Comparison of ENCODE assay signal across 9 cellular contexts in the genomic region with DNA sequence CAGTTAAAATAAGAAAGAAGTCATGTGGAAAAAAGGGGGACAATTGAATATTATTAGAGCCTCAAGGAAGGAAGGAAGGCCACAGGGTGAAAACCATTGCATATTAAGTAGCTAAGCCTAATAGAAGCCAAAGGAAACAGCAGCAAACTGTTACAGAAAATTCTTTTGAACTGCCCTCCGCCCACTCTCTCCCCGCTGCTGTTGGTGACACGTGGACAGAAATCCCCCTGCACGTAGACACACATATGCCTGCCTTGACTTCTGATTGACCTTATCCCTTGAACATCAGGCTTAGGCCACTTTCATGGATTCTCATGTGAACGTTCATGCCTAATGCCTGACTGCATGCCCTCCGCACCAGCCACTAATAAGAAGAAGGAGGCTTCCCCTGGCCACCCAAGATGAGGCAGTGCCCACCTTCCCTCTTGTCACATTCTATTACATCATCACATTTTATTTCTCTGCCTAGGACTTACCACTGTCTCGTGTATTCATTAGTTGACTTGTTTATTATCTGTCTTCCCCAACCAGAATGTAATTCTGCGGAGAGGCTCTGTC.
DNase-seq lines count a peak whose midpoint lies in the region; ATAC-seq and TF ChIP-seq lines count a peak whose summit lies in the region.
"Had no signal": no experiment of that assay in that cellular context is flagged by ENCODE, and none has a peak within 500 bp of the region (broad histone marks: within the 10 kb centered on the region; RNA-seq: fewer than 3 reads in every experiment).

No MANE protein-coding gene starts in this region.

- POLR2A ChIA-PET in Panc1 (lab: Charles Lee), result no interaction called here

- in situ Hi-C loops in Panc1 (cut with HindIII; ENCODE audit: low pct_unique_long_range_greater_than_20kb, low sequenced_read_pairs), result no loop called here

- H3K27me3 Mint-ChIP-seq in Calu3 (ENCODE audit: unreplicated experiment), result no peaks in the 10 kb centered on the region

- DNase-seq in Calu3, result no peak
- DNase-seq in Panc1 (ENCODE audit: low read depth, low spot score), result no peak
- no peak for DNase-seq in mesendoderm
- no peak for DNase-seq in A172 (ENCODE audit: low spot score)
- no peak for DNase-seq in T-helper 9 cell
- DNase-seq in ecto neural progenitor cell (ENCODE audit: low spot score), result no peak
- no peak for DNase-seq in foreskin melanocyte

- H4K5ac ChIP-seq in mesendoderm (ENCODE audit: low read length), result no peak overlapping the region

- no peak overlapping the region for H2AK5ac ChIP-seq in mesendoderm (ENCODE audit: low read length)

- H3K79me1 ChIP-seq in mesendoderm (ENCODE audit: low read length), result no peaks in the 10 kb centered on the region

- peaks cover 43% of the 10 kb centered on the region for H3K4me1 ChIP-seq in Panc1 (ENCODE audit: control insufficient read depth, insufficient read depth, low read length)
- H3K4me1 ChIP-seq in mesendoderm (ENCODE audit: control insufficient read depth, low read depth, low read length), result no peaks in the 10 kb centered on the region

- no peak overlapping the region for H3K4ac ChIP-seq in mesendoderm (ENCODE audit: low read depth, low read length)

- no peaks in the 10 kb centered on the region for H3K79me2 ChIP-seq in mesendoderm (ENCODE audit: control insufficient read depth, insufficient read depth, low read length)

- BruUV-seq in Calu3 (replicated peaks; lab: Mats Ljungman, UMichigan), result no TSS peak
- BruUV-seq in Panc1 (replicated peaks; lab: Mats Ljungman, UMichigan), result no TSS peak

- no peak overlapping the region for H3K9ac ChIP-seq in mesendoderm (ENCODE audit: low read length)

- no peak overlapping the region for H2BK5ac ChIP-seq in mesendoderm (ENCODE audit: low read length)

- H3K27me3 ChIP-seq in Panc1 (ENCODE audit: control insufficient read depth, insufficient read depth, low read length), result no peaks in the 10 kb centered on the region
- no peaks in the 10 kb centered on the region for H3K27me3 ChIP-seq in mesendoderm (ENCODE audit: insufficient read depth, low read length, poor library complexity)

- H3K27ac Mint-ChIP-seq in Calu3 (ENCODE audit: unreplicated experiment), result peak overlapping the region; percentile 75

- no peak overlapping the region for H3K56ac ChIP-seq in mesendoderm (ENCODE audit: low read length)

- H3K18ac ChIP-seq in mesendoderm (ENCODE audit: low read length), result no peak overlapping the region

- peaks cover 6% of the 10 kb centered on the region; the same call in 1 of the 2 replicates for H3K9me3 ChIP-seq in Panc1 (ENCODE audit: control insufficient read depth, insufficient read depth, low read depth, low read length)

- peak; percentile 12 for ATAC-seq in GM21528 (IDR thresholded peaks at IDR 0.05; ENCODE audit: low FRiP score, unreplicated experiment)
- ATAC-seq in Panc1, result no peak

- H4K8ac ChIP-seq in mesendoderm (ENCODE audit: low read depth, low read length), result no peak overlapping the region

- no peak overlapping the region for H3K4me2 ChIP-seq in mesendoderm (ENCODE audit: low read length)

- no peaks in the 10 kb centered on the region for H3K36me3 Mint-ChIP-seq in Calu3 (ENCODE audit: insufficient read depth, unreplicated experiment)

- WGBS in mesendoderm (ENCODE audit: extremely low coverage, insufficient coverage, low lambda C conversion rate), result no CpG with 5 or more reads among the region's 8 CpGs

- TF ChIP-seq CTCF in Calu3 (IDR thresholded peaks at IDR 0.05; ENCODE audit: unreplicated experiment) (no peak), Panc1 (IDR thresholded peaks at IDR 0.05) (no peak)

- H3K4me3 ChIP-seq in Panc1 (ENCODE audit: low read depth in 2 of 2, low read length in 2 of 2), result no peak overlapping the region
- H3K4me3 ChIP-seq in mesendoderm (ENCODE audit: low read length), result no peak overlapping the region
- H3K4me3 ChIP-seq: skin epidermis had no signal

- peaks cover 39% of the 10 kb centered on the region for H3K4me1 Mint-ChIP-seq in Calu3 (ENCODE audit: low read depth, unreplicated experiment)

- H3K23ac ChIP-seq in mesendoderm (ENCODE audit: low read length), result peak overlapping the region; percentile 15

- CTCF ChIA-PET in Calu3 (lab: Charles Lee) (interaction anchor here (1.0 kb wide), 1 partner anchor 14 kb away, joined by 3 read pairs; no protein-coding TSS in a partner anchor), Panc1 (lab: Charles Lee) (no interaction called here)

- intact Hi-C loops in Calu3 (cut with micrococcal nuclease; ENCODE audit: unreplicated experiment) (loop anchor here (2.0 to 10.0 kb wide), 2 partner anchors 76 to 120 kb away; no protein-coding TSS in a partner anchor), Panc1 (cut with micrococcal nuclease; ENCODE audit: unreplicated experiment) (no loop called here)

- H3K27ac ChIP-seq in Panc1 (ENCODE audit: low read length), result peak overlapping the region; percentile 99
- no peak overlapping the region for H3K27ac ChIP-seq in mesendoderm (ENCODE audit: low read depth, low read length)

- no peaks in the 10 kb centered on the region for H3K36me3 ChIP-seq in Panc1 (ENCODE audit: control insufficient read depth, insufficient read depth, low read length)
- H3K36me3 ChIP-seq in mesendoderm (ENCODE audit: control insufficient read depth, insufficient read depth, low read length), result no peaks in the 10 kb centered on the region

- H2BK15ac ChIP-seq in mesendoderm (replicated peaks; ENCODE audit: low read depth), result no peak overlapping the region

- H3K4me3 Mint-ChIP-seq in Calu3 (ENCODE audit: low read depth, unreplicated experiment), result no peak overlapping the region

- no peaks in the 10 kb centered on the region for H3K9me3 Mint-ChIP-seq in Calu3 (ENCODE audit: low read depth, unreplicated experiment)

- H2BK120ac ChIP-seq in mesendoderm (ENCODE audit: low read depth, low read length), result no peak overlapping the region
